ENCODE assay signal across 8 cellular contexts in genomic region chr22:29154364-29155048, GRCh38. TPM values are rescaled to one million over a fixed set of nuclear protein-coding genes. Genes with fewer than 3 reads are reported as not detected.
DNase-seq lines count a peak whose midpoint lies in the region; ATAC-seq, FAIRE-seq and TF ChIP-seq lines count a peak whose summit lies in the region.

No MANE protein-coding gene starts in this region.

- TF ChIP-seq CTCF in pancreas (IDR thresholded peaks at IDR 0.05) (peak; percentile 87 to 98 (median 96)), type B pancreatic cell (conservative IDR thresholded peaks at IDR 0.05) (peak; percentile 97)

- peak overlapping the region in 2 of 4 donors; percentile 2 to 12 for H3K4me3 ChIP-seq in pancreas

- no peaks in the 10 kb centered on the region for H3K9me3 ChIP-seq in pancreas

- H3K27me3 ChIP-seq in pancreas: no peaks in the 10 kb centered on the region

- peaks cover 34% of the 10 kb centered on the region for H3K27me3 Mint-ChIP-seq in activated naive CD4-positive, alpha-beta T cell treated with anti-CD3 and anti-CD28 coated beads for 36 hours (ENCODE audit: low read depth)
- no peaks in the 10 kb centered on the region for H3K27me3 Mint-ChIP-seq in type B pancreatic cell

- H3K36me3 Mint-ChIP-seq in activated naive CD4-positive, alpha-beta T cell treated with anti-CD3 and anti-CD28 coated beads for 36 hours (ENCODE audit: low read depth): no peaks in the 10 kb centered on the region
- H3K36me3 Mint-ChIP-seq in type B pancreatic cell: no peaks in the 10 kb centered on the region

- no peaks in the 10 kb centered on the region for H3K36me3 ChIP-seq in pancreas

- CTCF ChIA-PET in activated naive CD4-positive, alpha-beta T cell treated with anti-CD3 and anti-CD28 coated beads for 36 hours (lab: Charles Lee): interaction anchor here (0.6 to 1.7 kb wide), 16 partner anchors 13 to 1821 kb away, joined by 3 to 12 read pairs (median 4); no protein-coding TSS in a partner anchor

- intact Hi-C loops in activated naive CD4-positive, alpha-beta T cell treated with anti-CD3 and anti-CD28 coated beads for 36 hours (cut with micrococcal nuclease): loop anchor here (1.0 to 10.0 kb wide), 3 partner anchors 80 to 299 kb away; partner anchors contain the start of gene KREMEN1
- intact Hi-C loops in pancreas (cut with DNase I): loop anchor here in 1 of 3 donors (10.0 kb wide), 1 partner anchor 90 kb away; no protein-coding TSS in a partner anchor

- peak; percentile 70 for DNase-seq in ELR (ENCODE audit: low read depth)
- DNase-seq in KG1 (lab: John Stamatoyannopoulos, UW): peak; percentile 11
- DNase-seq in SK-N-DZ (ENCODE audit: low spot score): peak; percentile 71
- peak; percentile 84 for DNase-seq in activated naive CD4-positive, alpha-beta T cell treated with anti-CD3 and anti-CD28 coated beads for 36 hours
- DNase-seq in glomerular visceral epithelial cell (ENCODE audit: extremely low spot score): peak; percentile 70
- peak; percentile 57 to 97 (median 83) for DNase-seq in pancreas
- peak; percentile 90 for DNase-seq in type B pancreatic cell (ENCODE audit: extremely low spot score, unreplicated experiment)

- peaks cover 0 to 5% (median 5%) of the 10 kb centered on the region in 3 donors for H3K4me1 ChIP-seq in pancreas

- no peak overlapping the region for H3K4me3 Mint-ChIP-seq in activated naive CD4-positive, alpha-beta T cell treated with anti-CD3 and anti-CD28 coated beads for 36 hours
- peak overlapping the region; percentile 74 for H3K4me3 Mint-ChIP-seq in type B pancreatic cell

- 1% methylated on average over 21 of the region's 21 CpGs for WGBS in pancreas, 2 donors

- H3K4me1 Mint-ChIP-seq in activated naive CD4-positive, alpha-beta T cell treated with anti-CD3 and anti-CD28 coated beads for 36 hours (ENCODE audit: low read depth): peaks cover 6% of the 10 kb centered on the region
- H3K4me1 Mint-ChIP-seq in type B pancreatic cell (ENCODE audit: unreplicated experiment): peaks cover 37% of the 10 kb centered on the region

- ATAC-seq in pancreas (peak; percentile 92 to 98 (median 94)), GM21717 (IDR thresholded peaks at IDR 0.05; ENCODE audit: unreplicated experiment) (no peak)

- no peak overlapping the region for H3K27ac Mint-ChIP-seq in activated naive CD4-positive, alpha-beta T cell treated with anti-CD3 and anti-CD28 coated beads for 36 hours
- no peak overlapping the region for H3K27ac Mint-ChIP-seq in type B pancreatic cell

- no peaks in the 10 kb centered on the region for H3K9me3 Mint-ChIP-seq in activated naive CD4-positive, alpha-beta T cell treated with anti-CD3 and anti-CD28 coated beads for 36 hours
- no peaks in the 10 kb centered on the region for H3K9me3 Mint-ChIP-seq in type B pancreatic cell

- FAIRE-seq in pancreas (lab: Jason Lieb, UNC): no peak

- no peak overlapping the region for H3K27ac ChIP-seq in pancreas

RNA-seq across cellular contexts. Expression of gene EMID1, which starts 51.2 kb away (rescaled TPM):
- 3.9 and 4.1 TPM in 2 replicates for polyA plus RNA-seq in SK-N-DZ (2014; cell fraction: cytosol; rRNA removed)
- 3.2 and 3.3 TPM in 2 replicates for polyA plus RNA-seq in SK-N-DZ (2014; cell fraction: nucleus; rRNA removed)
- not detected for total RNA-seq in activated naive CD4-positive, alpha-beta T cell treated with anti-CD3 and anti-CD28 coated beads for 36 hours
- 10 to 100 TPM in 2 of 6 donors, 1 to 10 TPM in 4; 6.2 to 10.6 (median 8.3) TPM for total RNA-seq in pancreas
- polyA plus RNA-seq in pancreas: 10 to 100 TPM; 11.7 to 16.8 TPM
- total RNA-seq in type B pancreatic cell (ENCODE audit: low replicate concordance): 4.2 and 11.4 TPM in 2 replicates

Comparison
In these comparisons a context has a peak if more than half of its experiments do, and no peak if none do; other contexts are left out.
1. DNase-seq: peak in every context shown above with its lines; median percentile 90 in type B pancreatic cell; 84 in activated naive CD4-positive, alpha-beta T cell treated with anti-CD3 and anti-CD28 coated beads for 36 hours; 83 in pancreas; 71 in SK-N-DZ; 70 in ELR; 70 in glomerular visceral epithelial cell; 11 in KG1.